ENCODE assay signal across 29 cellular contexts in genomic region chr5:140339636-140340035, GRCh38. TPM values are rescaled to one million over a fixed set of nuclear protein-coding genes. Genes with fewer than 3 reads are reported as not detected.
DNase-seq lines count a peak whose midpoint lies in the region; ATAC-seq and TF ChIP-seq lines count a peak whose summit lies in the region.
"Had no signal": no experiment of that assay in that cellular context is flagged by ENCODE, and none has a peak within 500 bp of the region (broad histone marks: within the 10 kb centered on the region; RNA-seq: fewer than 3 reads in every experiment).

No MANE protein-coding gene starts in this region.

- POLR2A ChIA-PET in activated CD4-positive, alpha-beta memory T cell treated with anti-CD3 and anti-CD28 coated beads, Interleukin-2, amount 10 ng/mL, durations not matched to agents 7 days and 5 days (lab: Charles Lee): interaction anchor here (1.0 kb wide), 1 partner anchor 10 kb away, joined by 3 read pairs; no protein-coding TSS in a partner anchor
- POLR2A ChIA-PET in activated CD4-positive, alpha-beta memory T cell treated with anti-CD3 and anti-CD28 coated beads for 36 hours (lab: Charles Lee): interaction anchor here (0.7 kb wide), 1 partner anchor 82 kb away, joined by 3 read pairs; no protein-coding TSS in a partner anchor

- H3K36me3 Mint-ChIP-seq in activated CD4-positive, alpha-beta memory T cell treated with anti-CD3 and anti-CD28 coated beads, Interleukin-2, amount 10 ng/mL, durations not matched to agents 7 days and 5 days (ENCODE audit: low read depth): peaks cover 90% of the 10 kb centered on the region
- H3K36me3 Mint-ChIP-seq in activated CD4-positive, alpha-beta memory T cell treated with anti-CD3 and anti-CD28 coated beads for 36 hours: peaks cover 33% of the 10 kb centered on the region
- peaks cover 76 to 89% of the 10 kb centered on the region in 2 donors for H3K36me3 Mint-ChIP-seq in CD14-positive monocyte
- peaks cover 57% of the 10 kb centered on the region for H3K36me3 Mint-ChIP-seq in activated T-helper 1 cell treated with anti-CD3 and anti-CD28 coated beads, Interleukin-12 subunit alpha, Interleukin-12 subunit beta, Interleukin-2, Interleukin-4 antibody, amounts not matched to agents 30 ng/mL and 10 ng/mL and 1 ng/mL, durations not matched to agents 14 hours and 24 hours and 36 hours (ENCODE audit: low read depth)
- H3K36me3 Mint-ChIP-seq: memory B cell had no signal

- peak overlapping the region; percentile 53 for H3K4me3 Mint-ChIP-seq in activated CD4-positive, alpha-beta memory T cell treated with anti-CD3 and anti-CD28 coated beads, Interleukin-2, amount 10 ng/mL, durations not matched to agents 7 days and 5 days
- H3K4me3 Mint-ChIP-seq in activated CD4-positive, alpha-beta memory T cell treated with anti-CD3 and anti-CD28 coated beads for 36 hours: no peak overlapping the region
- H3K4me3 Mint-ChIP-seq in CD14-positive monocyte: peak overlapping the region; percentile 47 to 55
- H3K4me3 Mint-ChIP-seq in activated T-helper 1 cell treated with anti-CD3 and anti-CD28 coated beads, Interleukin-12 subunit alpha, Interleukin-12 subunit beta, Interleukin-2, Interleukin-4 antibody, amounts not matched to agents 30 ng/mL and 10 ng/mL and 1 ng/mL, durations not matched to agents 14 hours and 24 hours and 36 hours: peak overlapping the region; percentile 33
- H3K4me3 Mint-ChIP-seq: brain; CD4-positive, alpha-beta memory T cell; memory B cell; stimulated activated naive CD8-positive, alpha-beta T cell treated with anti-CD3 and anti-CD28 coated beads, Interleukin-15, Interleukin-2, amounts not matched to agents 100 ng/mL and 50 ng/mL, for 24 hours had no signal

- no peak for TF ChIP-seq CTCF in CD14-positive monocyte (IDR thresholded peaks at IDR 0.05)

- DNase-seq in activated CD4-positive, alpha-beta memory T cell treated with anti-CD3 and anti-CD28 coated beads, Interleukin-2, amount 10 ng/mL, durations not matched to agents 7 days and 5 days: peak; percentile 25
- DNase-seq in activated CD4-positive, alpha-beta memory T cell treated with anti-CD3 and anti-CD28 coated beads for 36 hours: no peak
- no peak for DNase-seq in CD14-positive monocyte (ENCODE audit: low spot score)
- no peak for DNase-seq in activated T-helper 1 cell treated with anti-CD3 and anti-CD28 coated beads, Interleukin-12 subunit alpha, Interleukin-12 subunit beta, Interleukin-2, Interleukin-4 antibody, amounts not matched to agents 30 ng/mL and 10 ng/mL and 1 ng/mL, durations not matched to agents 14 hours and 24 hours and 36 hours (ENCODE audit: low spot score)
- peak; percentile 63 for DNase-seq in posterior vena cava (ENCODE audit: low spot score)
- DNase-seq: 8988T; activated gamma-delta T cell; CD4-positive, alpha-beta memory T cell; DMS153; GOT3; Kasumi-1; NCI-H1092; NCI-H187; NCI-H2171 treated with DMSO at 0.1 percent for 48 hours; NCI-H524; NK-92 treated with Interleukin-12 subunit alpha and Interleukin-12 subunit beta, amount 100 ng/mL, for 24 hours; PC-3; posterior cingulate gyrus; SHP77 treated with DMSO at 0.1 percent for 48 hours; sigmoid colon; T-helper 9 cell; thyroid gland had no signal

- H3K27ac Mint-ChIP-seq in activated CD4-positive, alpha-beta memory T cell treated with anti-CD3 and anti-CD28 coated beads, Interleukin-2, amount 10 ng/mL, durations not matched to agents 7 days and 5 days: peak overlapping the region; percentile 94
- H3K27ac Mint-ChIP-seq in activated CD4-positive, alpha-beta memory T cell treated with anti-CD3 and anti-CD28 coated beads for 36 hours: no peak overlapping the region
- H3K27ac Mint-ChIP-seq in CD14-positive monocyte: peak overlapping the region in 5 of 7 donors; percentile 56 to 82 (median 71)
- H3K27ac Mint-ChIP-seq in activated T-helper 1 cell treated with anti-CD3 and anti-CD28 coated beads, Interleukin-12 subunit alpha, Interleukin-12 subunit beta, Interleukin-2, Interleukin-4 antibody, amounts not matched to agents 30 ng/mL and 10 ng/mL and 1 ng/mL, durations not matched to agents 14 hours and 24 hours and 36 hours: peak overlapping the region; percentile 40
- H3K27ac Mint-ChIP-seq: brain; memory B cell; stimulated activated naive CD8-positive, alpha-beta T cell treated with anti-CD3 and anti-CD28 coated beads, Interleukin-15, Interleukin-2, amounts not matched to agents 100 ng/mL and 50 ng/mL, for 24 hours had no signal

- H3K9me3 Mint-ChIP-seq in activated CD4-positive, alpha-beta memory T cell treated with anti-CD3 and anti-CD28 coated beads, Interleukin-2, amount 10 ng/mL, durations not matched to agents 7 days and 5 days: no peaks in the 10 kb centered on the region
- no peaks in the 10 kb centered on the region for H3K9me3 Mint-ChIP-seq in activated CD4-positive, alpha-beta memory T cell treated with anti-CD3 and anti-CD28 coated beads for 36 hours
- peaks cover 0 to 3% (median 0%) of the 10 kb centered on the region in 7 donors for H3K9me3 Mint-ChIP-seq in CD14-positive monocyte
- no peaks in the 10 kb centered on the region for H3K9me3 Mint-ChIP-seq in activated T-helper 1 cell treated with anti-CD3 and anti-CD28 coated beads, Interleukin-12 subunit alpha, Interleukin-12 subunit beta, Interleukin-2, Interleukin-4 antibody, amounts not matched to agents 30 ng/mL and 10 ng/mL and 1 ng/mL, durations not matched to agents 14 hours and 24 hours and 36 hours
- H3K9me3 Mint-ChIP-seq: brain; CD4-positive, alpha-beta memory T cell; memory B cell; stimulated activated naive CD8-positive, alpha-beta T cell treated with anti-CD3 and anti-CD28 coated beads, Interleukin-15, Interleukin-2, amounts not matched to agents 100 ng/mL and 50 ng/mL, for 24 hours had no signal

- CTCF ChIA-PET in activated CD4-positive, alpha-beta memory T cell treated with anti-CD3 and anti-CD28 coated beads, Interleukin-2, amount 10 ng/mL, durations not matched to agents 7 days and 5 days (lab: Charles Lee): interaction anchor here (2.0 to 21.6 kb wide), 3 partner anchors 13 to 91 kb away, joined by 4 to 951 read pairs (median 71); partner anchors contain the start of gene PFDN1
- CTCF ChIA-PET in activated CD4-positive, alpha-beta memory T cell treated with anti-CD3 and anti-CD28 coated beads for 36 hours (lab: Charles Lee): interaction anchor here (0.9 to 2.3 kb wide), 4 partner anchors 12 to 95 kb away, joined by 3 to 14 read pairs (median 5); partner anchors contain the start of gene PFDN1

- intact Hi-C loops in activated CD4-positive, alpha-beta memory T cell treated with anti-CD3 and anti-CD28 coated beads for 36 hours (cut with micrococcal nuclease): no loop called here
- intact Hi-C loops in CD14-positive monocyte (cut with micrococcal nuclease): loop anchor here (2.0 to 5.0 kb wide), 2 partner anchors 15 to 32 kb away; no protein-coding TSS in a partner anchor
- intact Hi-C loops in activated T-helper 1 cell treated with anti-CD3 and anti-CD28 coated beads, Interleukin-12 subunit alpha, Interleukin-12 subunit beta, Interleukin-2, Interleukin-4 antibody, amounts not matched to agents 30 ng/mL and 10 ng/mL and 1 ng/mL, durations not matched to agents 14 hours and 24 hours and 36 hours (cut with micrococcal nuclease): no loop called here
- intact Hi-C loops in posterior vena cava (cut with DNase I): loop anchor here in 1 of 2 donors (10.0 kb wide), 1 partner anchor 165 kb away; the partner anchor contains the start of gene CYSTM1

- no peaks in the 10 kb centered on the region for H3K27me3 Mint-ChIP-seq in activated CD4-positive, alpha-beta memory T cell treated with anti-CD3 and anti-CD28 coated beads, Interleukin-2, amount 10 ng/mL, durations not matched to agents 7 days and 5 days
- H3K27me3 Mint-ChIP-seq in activated CD4-positive, alpha-beta memory T cell treated with anti-CD3 and anti-CD28 coated beads for 36 hours: no peaks in the 10 kb centered on the region
- peaks cover 0 to 5% (median under 1%) of the 10 kb centered on the region in 3 donors for H3K27me3 Mint-ChIP-seq in CD14-positive monocyte (ENCODE audit: low read depth in 3 of 3)
- no peaks in the 10 kb centered on the region for H3K27me3 Mint-ChIP-seq in activated T-helper 1 cell treated with anti-CD3 and anti-CD28 coated beads, Interleukin-12 subunit alpha, Interleukin-12 subunit beta, Interleukin-2, Interleukin-4 antibody, amounts not matched to agents 30 ng/mL and 10 ng/mL and 1 ng/mL, durations not matched to agents 14 hours and 24 hours and 36 hours (ENCODE audit: insufficient read depth)
- H3K27me3 Mint-ChIP-seq: CD4-positive, alpha-beta memory T cell; memory B cell; stimulated activated naive CD8-positive, alpha-beta T cell treated with anti-CD3 and anti-CD28 coated beads, Interleukin-15, Interleukin-2, amounts not matched to agents 100 ng/mL and 50 ng/mL, for 24 hours had no signal

- peaks cover 85% of the 10 kb centered on the region for H3K4me1 Mint-ChIP-seq in activated CD4-positive, alpha-beta memory T cell treated with anti-CD3 and anti-CD28 coated beads, Interleukin-2, amount 10 ng/mL, durations not matched to agents 7 days and 5 days
- H3K4me1 Mint-ChIP-seq in activated CD4-positive, alpha-beta memory T cell treated with anti-CD3 and anti-CD28 coated beads for 36 hours (ENCODE audit: low read depth): peaks cover 39% of the 10 kb centered on the region
- H3K4me1 Mint-ChIP-seq in CD14-positive monocyte: peaks cover 77% of the 10 kb centered on the region
- peaks cover 77% of the 10 kb centered on the region for H3K4me1 Mint-ChIP-seq in activated T-helper 1 cell treated with anti-CD3 and anti-CD28 coated beads, Interleukin-12 subunit alpha, Interleukin-12 subunit beta, Interleukin-2, Interleukin-4 antibody, amounts not matched to agents 30 ng/mL and 10 ng/mL and 1 ng/mL, durations not matched to agents 14 hours and 24 hours and 36 hours (ENCODE audit: low read depth)

- ATAC-seq in GM18868 (IDR thresholded peaks at IDR 0.05; ENCODE audit: unreplicated experiment): no peak
- no peak for ATAC-seq in GM18502 (IDR thresholded peaks at IDR 0.05; ENCODE audit: poor library complexity, unreplicated experiment)
- no peak for ATAC-seq in HG03097 (IDR thresholded peaks at IDR 0.05; ENCODE audit: low FRiP score, unreplicated experiment)
- ATAC-seq: PC-3 had no signal

RNA-seq across cellular contexts. Expression of gene HBEGF, which starts 6.8 kb away (rescaled TPM):
- 10 to 100 TPM; 67.9 to 69.1 TPM for total RNA-seq in activated CD4-positive, alpha-beta memory T cell treated with anti-CD3 and anti-CD28 coated beads, Interleukin-2, amount 10 ng/mL, durations not matched to agents 7 days and 5 days
- 10 to 100 TPM; 21.5 to 23.5 TPM for total RNA-seq in activated CD4-positive, alpha-beta memory T cell treated with anti-CD3 and anti-CD28 coated beads for 36 hours
- 10 to 100 TPM; 25.2 to 31.6 TPM for polyA plus RNA-seq in CD14-positive monocyte
- 28.5 and 28.9 TPM in 2 replicates for total RNA-seq in activated T-helper 1 cell treated with anti-CD3 and anti-CD28 coated beads, Interleukin-12 subunit alpha, Interleukin-12 subunit beta, Interleukin-2, Interleukin-4 antibody, amounts not matched to agents 30 ng/mL and 10 ng/mL and 1 ng/mL, durations not matched to agents 14 hours and 24 hours and 36 hours
- 1 to 10 TPM; 6.9 to 9.5 TPM for total RNA-seq in posterior vena cava

RNA-seq across cellular contexts. Expression of gene SLC4A9, which starts 20.4 kb away (rescaled TPM):
- total RNA-seq in activated CD4-positive, alpha-beta memory T cell treated with anti-CD3 and anti-CD28 coated beads, Interleukin-2, amount 10 ng/mL, durations not matched to agents 7 days and 5 days: under 1 TPM; 0.43 to 0.78 TPM
- under 1 TPM in 1 of 2 experiments, not detected in 1; 0.26 TPM for total RNA-seq in activated CD4-positive, alpha-beta memory T cell treated with anti-CD3 and anti-CD28 coated beads for 36 hours
- not detected for polyA plus RNA-seq in CD14-positive monocyte
- total RNA-seq in activated T-helper 1 cell treated with anti-CD3 and anti-CD28 coated beads, Interleukin-12 subunit alpha, Interleukin-12 subunit beta, Interleukin-2, Interleukin-4 antibody, amounts not matched to agents 30 ng/mL and 10 ng/mL and 1 ng/mL, durations not matched to agents 14 hours and 24 hours and 36 hours: not detected in 2 replicates
- total RNA-seq in posterior vena cava: not detected
- total RNA-seq: CD4-positive, alpha-beta memory T cell; endothelial cell of umbilical vein; sigmoid colon had no signal
- polyA plus RNA-seq: CD4-positive, alpha-beta memory T cell; endothelial cell of umbilical vein had no signal

RNA-seq across cellular contexts. Expression of gene PFDN1, which starts 36.7 kb away (rescaled TPM):
- 10 to 100 TPM; 52.3 to 55.8 TPM for total RNA-seq in activated CD4-positive, alpha-beta memory T cell treated with anti-CD3 and anti-CD28 coated beads, Interleukin-2, amount 10 ng/mL, durations not matched to agents 7 days and 5 days
- 10 to 100 TPM; 50.1 to 54.6 TPM for total RNA-seq in activated CD4-positive, alpha-beta memory T cell treated with anti-CD3 and anti-CD28 coated beads for 36 hours
- 100 to 1,000 TPM in 1 of 2 donors, 10 to 100 TPM in 1; 82.2 to 105 TPM for polyA plus RNA-seq in CD14-positive monocyte
- 59.5 and 60.6 TPM in 2 replicates for total RNA-seq in activated T-helper 1 cell treated with anti-CD3 and anti-CD28 coated beads, Interleukin-12 subunit alpha, Interleukin-12 subunit beta, Interleukin-2, Interleukin-4 antibody, amounts not matched to agents 30 ng/mL and 10 ng/mL and 1 ng/mL, durations not matched to agents 14 hours and 24 hours and 36 hours
- 10 to 100 TPM; 38.2 to 46.2 TPM for total RNA-seq in posterior vena cava

Comparison
In these comparisons a context has a peak if more than half of its experiments do, and no peak if none do; other contexts are left out.
1. DNase-seq: peak in activated CD4-positive, alpha-beta memory T cell treated with anti-CD3 and anti-CD28 coated beads, Interleukin-2, amount 10 ng/mL, durations not matched to agents 7 days and 5 days (single experiment) and posterior vena cava (single experiment); none in activated CD4-positive, alpha-beta memory T cell treated with anti-CD3 and anti-CD28 coated beads for 36 hours (single experiment), CD14-positive monocyte (single experiment) and activated T-helper 1 cell treated with anti-CD3 and anti-CD28 coated beads, Interleukin-12 subunit alpha, Interleukin-12 subunit beta, Interleukin-2, Interleukin-4 antibody, amounts not matched to agents 30 ng/mL and 10 ng/mL and 1 ng/mL, durations not matched to agents 14 hours and 24 hours and 36 hours (single experiment).
2. intact Hi-C loops: an anchor here in CD14-positive monocyte (2.0 to 5.0 kb wide); none called in activated CD4-positive, alpha-beta memory T cell treated with anti-CD3 and anti-CD28 coated beads for 36 hours and activated T-helper 1 cell treated with anti-CD3 and anti-CD28 coated beads, Interleukin-12 subunit alpha, Interleukin-12 subunit beta, Interleukin-2, Interleukin-4 antibody, amounts not matched to agents 30 ng/mL and 10 ng/mL and 1 ng/mL, durations not matched to agents 14 hours and 24 hours and 36 hours.